In the genomic region with DNA sequence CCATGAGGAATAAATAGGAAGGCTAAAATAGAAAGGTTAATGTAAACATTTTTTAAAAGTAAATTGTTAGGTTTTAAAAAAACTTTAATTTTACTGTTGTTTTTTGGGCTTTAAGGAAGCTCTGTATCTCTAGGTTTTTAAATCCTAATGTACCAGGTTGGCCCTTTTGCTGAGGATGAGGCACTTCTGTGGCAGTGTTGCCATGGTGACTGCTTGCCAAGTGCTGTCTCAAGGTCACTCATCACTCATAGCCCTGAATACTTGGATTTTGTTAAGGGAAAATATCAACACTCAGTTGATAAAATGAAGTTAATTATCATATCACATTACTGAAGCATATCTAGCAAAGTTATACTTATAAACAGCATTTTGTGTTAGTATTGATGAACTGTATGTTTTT, we compare ENCODE assay signal across 13 cellular contexts. TPM values are rescaled to one million over a fixed set of nuclear protein-coding genes. Genes with fewer than 3 reads are reported as not detected.
DNase-seq lines count a peak whose midpoint lies in the region; ATAC-seq and TF ChIP-seq lines count a peak whose summit lies in the region.
"Had no signal": no experiment of that assay in that cellular context is flagged by ENCODE, and none has a peak within 500 bp of the region (broad histone marks: within the 10 kb centered on the region; RNA-seq: fewer than 3 reads in every experiment).

No MANE protein-coding gene starts in this region.

- H3K79me2 ChIP-seq in SK-N-SH (ENCODE audit: insufficient read depth), result peaks cover 46% of the 10 kb centered on the region
- peaks cover 96% of the 10 kb centered on the region for H3K79me2 ChIP-seq in GM23338 (replicated peaks; ENCODE audit: insufficient read depth)

- H3F3A ChIP-seq in SK-N-SH (replicated peaks; ENCODE audit: insufficient read depth), result peaks cover 11% of the 10 kb centered on the region
- H3F3A ChIP-seq in GM23338 (replicated peaks; ENCODE audit: low read depth), result no peaks in the 10 kb centered on the region

- H3K4me1 Mint-ChIP-seq in GM23338, result peaks cover 30% of the 10 kb centered on the region

- H3K4me3 ChIP-seq in SK-N-SH (ENCODE audit: low read depth in 2 of 2, low read length in 1 of 2) (no peak overlapping the region), GM23338 (no peak overlapping the region), esophagus muscularis mucosa (no peak overlapping the region), HAP-1 (no peak overlapping the region)
- H3K4me3 ChIP-seq: vagina had no signal

- intact Hi-C loops in esophagus muscularis mucosa (cut with DNase I), result no loop called here

- H3K9me2 ChIP-seq in SK-N-SH (no peaks in the 10 kb centered on the region), GM23338 (ENCODE audit: insufficient read depth) (no peaks in the 10 kb centered on the region)

- POLR2A ChIA-PET in SK-N-SH (lab: Yijun Ruan, JAX), result no interaction called here

- H3K36me3 ChIP-seq in SK-N-SH (replicated peaks in 1 of 2; ENCODE audit: control insufficient read depth in 1 of 2, insufficient read depth in 2 of 2, low read length in 1 of 2), result no peaks in the 10 kb centered on the region
- H3K36me3 ChIP-seq in GM23338 (ENCODE audit: insufficient read depth), result no peaks in the 10 kb centered on the region
- H3K36me3 ChIP-seq in esophagus muscularis mucosa, result no peaks in the 10 kb centered on the region
- H3K36me3 ChIP-seq in HAP-1 (replicated peaks), result no peaks in the 10 kb centered on the region
- H3K36me3 ChIP-seq: vagina had no signal

- no peak for TF ChIP-seq POLR2A in esophagus muscularis mucosa (IDR thresholded peaks at IDR 0.05; ENCODE audit: low read depth)

- H3K27me3 Mint-ChIP-seq in GM23338 (ENCODE audit: insufficient read depth, low read depth, poor library complexity), result peaks cover 4% of the 10 kb centered on the region

- H3K27me3 ChIP-seq in SK-N-SH (ENCODE audit: insufficient read depth) (no peaks in the 10 kb centered on the region), GM23338 (ENCODE audit: insufficient read depth) (no peaks in the 10 kb centered on the region), esophagus muscularis mucosa (no peaks in the 10 kb centered on the region), HAP-1 (ENCODE audit: low read depth) (no peaks in the 10 kb centered on the region)
- H3K27me3 ChIP-seq: vagina had no signal

- H3K4me1 ChIP-seq in SK-N-SH (ENCODE audit: control insufficient read depth in 1 of 2, insufficient read depth in 2 of 2, low read depth in 1 of 2, low read length in 1 of 2) (peaks cover 0 to 4% of the 10 kb centered on the region in 2 experiments; a peak in 2 of 4 replicates), GM23338 (ENCODE audit: insufficient read depth) (peaks cover 29% of the 10 kb centered on the region), esophagus muscularis mucosa (peaks cover 5 to 16% (median 10%) of the 10 kb centered on the region in 4 donors), HAP-1 (peaks cover 17% of the 10 kb centered on the region)

- H3K9me3 ChIP-seq in SK-N-SH, result no peaks in the 10 kb centered on the region
- no peaks in the 10 kb centered on the region for H3K9me3 ChIP-seq in esophagus muscularis mucosa
- no peaks in the 10 kb centered on the region for H3K9me3 ChIP-seq in HAP-1
- H3K9me3 ChIP-seq: vagina had no signal

- peaks cover 13% of the 10 kb centered on the region; the same call in 2 of the 3 replicates for H3K36me3 Mint-ChIP-seq in GM23338 (ENCODE audit: low read depth)

- H4K20me1 ChIP-seq in SK-N-SH (ENCODE audit: insufficient read depth) (no peaks in the 10 kb centered on the region), GM23338 (replicated peaks; ENCODE audit: insufficient read depth) (no peaks in the 10 kb centered on the region; the same call in 1 of the 2 replicates)

- H3K9ac ChIP-seq in SK-N-SH, result no peak overlapping the region

- TF ChIP-seq EP300 in SK-N-SH (IDR thresholded peaks at IDR 0.05; ENCODE audit: borderline replicate concordance in 1 of 2, low read depth in 1 of 2, low read length in 1 of 2), result no peak
- TF ChIP-seq EP300 in esophagus muscularis mucosa (IDR thresholded peaks at IDR 0.05), result no peak

- no peak for TF ChIP-seq RAD21 in SK-N-SH (IDR thresholded peaks at IDR 0.05; ENCODE audit: low read length)

- TF ChIP-seq CTCF in SK-N-SH (IDR thresholded peaks at IDR 0.05) (no peak), GM23338 (conservative IDR thresholded peaks at IDR 0.05; ENCODE audit: low read depth in 2 of 2) (no peak), esophagus muscularis mucosa (IDR thresholded peaks at IDR 0.05) (no peak)

- in situ Hi-C loops in HAP-1 (cut with MboI; ENCODE audit: low sequenced_read_pairs), result no loop called here

- H3K27ac ChIP-seq in SK-N-SH (ENCODE audit: low read depth in 2 of 2, low read length in 1 of 2) (no peak overlapping the region), GM23338 (ENCODE audit: low read depth) (no peak overlapping the region), esophagus muscularis mucosa (replicated peaks in 1 of 4) (no peak overlapping the region)
- H3K27ac ChIP-seq: vagina had no signal

- H2AFZ ChIP-seq in SK-N-SH (ENCODE audit: low read depth) (no peak overlapping the region), GM23338 (no peak overlapping the region)

- CTCF ChIA-PET in SK-N-SH (lab: Yijun Ruan, JAX), result interaction anchor here (0.6 to 1.0 kb wide), 2 partner anchors 10 to 48 kb away, joined by 3 read pairs; no protein-coding TSS in a partner anchor

- H3K4me2 ChIP-seq in SK-N-SH (no peak overlapping the region), GM23338 (no peak overlapping the region)

- peak; percentile 52 for DNase-seq in SK-N-SH
- DNase-seq in GM23338 (ENCODE audit: low spot score), result peak; percentile 39
- DNase-seq in NCI-H82 treated with DMSO at 0.1 percent for 48 hours (lab: John Stamatoyannopoulos, UW; ENCODE audit: unreplicated experiment), result peak; percentile 20
- peak; percentile 58 for DNase-seq in left kidney (ENCODE audit: low read depth, low spot score)
- no peak for DNase-seq in esophagus muscularis mucosa (ENCODE audit: extremely low spot score)
- DNase-seq in MV-4-11 (lab: John Stamatoyannopoulos, UW), result no peak
- DNase-seq in HAP-1 (ENCODE audit: low spot score in 2 of 2), result no peak
- DNase-seq: activated CD4-positive, alpha-beta T cell treated with anti-CD3 and anti-CD28 coated beads, Interleukin-2, amount 50 U/mL, for 48 hours; cortex of kidney; NCI-H510A had no signal

- H3K27ac Mint-ChIP-seq in GM23338, result no peak overlapping the region

- H3K4me3 Mint-ChIP-seq in GM23338, result no peak overlapping the region

- no peaks in the 10 kb centered on the region; the same call in 2 of the 3 replicates for H3K9me3 Mint-ChIP-seq in GM23338
- H3K9me3 Mint-ChIP-seq: activated naive CD4-positive, alpha-beta T cell treated with anti-CD3 and anti-CD28 coated beads, Interleukin-2, amount 50 U/mL, for 72 hours had no signal

- ATAC-seq in SK-N-SH treated with all-trans-retinoic acid at 6 μM for 48 hours (no peak), GM23338 (no peak)
- ATAC-seq: activated naive CD4-positive, alpha-beta T cell treated with anti-CD3 and anti-CD28 coated beads, Interleukin-2, amount 50 U/mL, for 72 hours had no signal

TF ChIP-seq in SK-N-SH, 30 proteins besides CTCF, POLR2A, EP300 and RAD21:
- TF ChIP-seq MEF2A (IDR thresholded peaks at IDR 0.05; ENCODE audit: borderline replicate concordance, low read depth), result no peak
- TF ChIP-seq GABPA (IDR thresholded peaks at IDR 0.05; ENCODE audit: low read depth), result no peak
- TF ChIP-seq RFX5 (IDR thresholded peaks at IDR 0.05; ENCODE audit: low read length), result 0 out of 2 replicates have a peak, but pooled peaks have one; percentile 51
TF ChIP-seq in SK-N-SH: peak in this region for 1.

TF ChIP-seq in SK-N-SH treated with all-trans-retinoic acid at 6 μM for 48 hours, 23 proteins besides CTCF, POLR2A, EP300 and RAD21:
- TF ChIP-seq ISL1 (CRISPR knock-in tag; IDR thresholded peaks at IDR 0.05), result no peak
- TF ChIP-seq OSR1 (CRISPR knock-in tag; IDR thresholded peaks at IDR 0.05), result no peak
- TF ChIP-seq, protein P1, sequence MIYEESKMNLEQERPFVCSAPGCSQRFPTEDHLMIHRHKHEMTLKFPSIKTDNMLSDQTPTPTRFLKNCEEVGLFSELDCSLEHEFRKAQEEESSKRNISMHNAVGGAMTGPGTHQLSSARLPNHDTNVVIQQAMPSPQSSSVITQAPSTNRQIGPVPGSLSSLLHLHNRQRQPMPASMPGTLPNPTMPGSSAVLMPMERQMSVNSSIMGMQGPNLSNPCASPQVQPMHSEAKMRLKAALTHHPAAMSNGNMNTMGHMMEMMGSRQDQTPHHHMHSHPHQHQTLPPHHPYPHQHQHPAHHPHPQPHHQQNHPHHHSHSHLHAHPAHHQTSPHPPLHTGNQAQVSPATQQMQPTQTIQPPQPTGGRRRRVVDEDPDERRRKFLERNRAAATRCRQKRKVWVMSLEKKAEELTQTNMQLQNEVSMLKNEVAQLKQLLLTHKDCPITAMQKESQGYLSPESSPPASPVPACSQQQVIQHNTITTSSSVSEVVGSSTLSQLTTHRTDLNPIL (CRISPR knock-in tag; IDR thresholded peaks at IDR 0.05; ENCODE audit: low read depth), result no peak
- no peak for TF ChIP-seq TOX (CRISPR knock-in tag; IDR thresholded peaks at IDR 0.05; ENCODE audit: borderline replicate concordance)
- TF ChIP-seq ZFP30 (CRISPR knock-in tag; IDR thresholded peaks at IDR 0.05), result no peak

TF ChIP-seq in GM23338, 12 proteins besides CTCF, POLR2A, EP300 and RAD21 (continues in another document):
- TF ChIP-seq NANOG (IDR thresholded peaks at IDR 0.05; ENCODE audit: borderline replicate concordance) (no peak), CREB1 (CRISPR knock-in tag; IDR thresholded peaks at IDR 0.05; ENCODE audit: low read depth) (no peak), JUNB (IDR thresholded peaks at IDR 0.05; ENCODE audit: unreplicated experiment) (no peak)

RNA-seq across cellular contexts. Expression of gene NCOA3, which starts 50.2 kb away (rescaled TPM):
- 5.8 and 8.3 TPM in 2 replicates for polyA plus RNA-seq in SK-N-SH (2012; rRNA removed)
- 6.4 and 6.7 TPM in 2 replicates for polyA plus RNA-seq in SK-N-SH (2012; cell fraction: cytosol; rRNA removed)
- 7.1 and 13.0 TPM in 2 replicates for polyA plus RNA-seq in SK-N-SH (2012; cell fraction: nucleus; rRNA removed)
- 20.6 and 25.8 TPM in 2 replicates for total RNA-seq in GM23338 (2014; rRNA removed; shearing (Covaris generic))
- polyA plus RNA-seq in GM23338 (2016; fragmentation: Nextera tagmentation; extraction: Ambion mirVana), result 6.6 and 6.7 TPM in 2 replicates
- 10 to 100 TPM; 25.7 to 51.4 (median 35.8) TPM for total RNA-seq in esophagus muscularis mucosa

Comparison
In these comparisons a context has a peak if more than half of its experiments do, and no peak if none do; other contexts are left out.
1. DNase-seq: peak in SK-N-SH (single experiment), GM23338 (single experiment), NCI-H82 treated with DMSO at 0.1 percent for 48 hours (single experiment) and left kidney (single experiment); none in esophagus muscularis mucosa (single experiment), MV-4-11 (single experiment) and HAP-1 (0 of 2).